ENCODE assay signal across 8 cellular contexts in the genomic region with DNA sequence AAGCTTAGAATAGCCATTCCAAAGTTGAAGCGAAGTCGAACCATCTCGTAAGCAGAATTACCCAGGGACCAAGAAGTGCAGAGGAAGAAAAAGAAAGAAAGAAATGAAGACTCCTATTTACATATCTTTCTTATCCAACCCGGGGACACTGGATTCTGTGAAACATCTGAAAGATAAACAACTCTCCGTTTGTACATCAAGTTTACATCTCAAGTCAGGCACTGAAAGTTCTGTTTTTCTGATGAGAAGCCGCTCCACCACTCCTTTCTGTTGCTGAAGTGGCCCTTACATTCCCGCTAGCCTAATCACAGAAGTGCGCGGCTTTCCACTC. TPM values are rescaled to one million over a fixed set of nuclear protein-coding genes. Genes with fewer than 3 reads are reported as not detected.
DNase-seq lines count a peak whose midpoint lies in the region; ATAC-seq and TF ChIP-seq lines count a peak whose summit lies in the region.

No MANE protein-coding gene starts in this region.

- H4K20me1 ChIP-seq in SK-N-SH (ENCODE audit: insufficient read depth) = peaks cover 14% of the 10 kb centered on the region; the same call in 1 of the 2 replicates

- TF ChIP-seq EP300 in SK-N-SH (IDR thresholded peaks at IDR 0.05; ENCODE audit: borderline replicate concordance in 1 of 2, low read depth in 1 of 2, low read length in 1 of 2) = no peak

- TF ChIP-seq CTCF in SK-N-SH (IDR thresholded peaks at IDR 0.05) (no peak), fibroblast of mammary gland (conservative IDR thresholded peaks at IDR 0.05; ENCODE audit: control insufficient read depth, insufficient read depth, low read depth, low read length) (no peak), retinal pigment epithelial cell (conservative IDR thresholded peaks at IDR 0.05; ENCODE audit: low read depth, low read length) (no peak)

- peak overlapping the region; percentile 99 for H3K27ac ChIP-seq in SK-N-SH (ENCODE audit: low read depth in 2 of 2, low read length in 1 of 2)

- POLR2A ChIA-PET in SK-N-SH (lab: Yijun Ruan, JAX) = interaction anchor here (0.6 to 1.3 kb wide), 2 partner anchors 14 to 474 kb away, joined by 3 read pairs; no protein-coding TSS in a partner anchor

- peak overlapping the region; percentile 80 to 87 for H3K4me3 ChIP-seq in SK-N-SH (ENCODE audit: low read depth in 2 of 2, low read length in 1 of 2)
- H3K4me3 ChIP-seq in fibroblast of mammary gland (ENCODE audit: control insufficient read depth, low read depth, low read length) = peak overlapping the region; percentile 97
- H3K4me3 ChIP-seq in retinal pigment epithelial cell (ENCODE audit: low read length) = peak overlapping the region; percentile 92

- H3K36me3 ChIP-seq in SK-N-SH (replicated peaks in 1 of 2; ENCODE audit: control insufficient read depth in 1 of 2, insufficient read depth in 2 of 2, low read length in 1 of 2) = peaks cover 12 to 31% of the 10 kb centered on the region in 2 experiments

- H3K4me2 ChIP-seq in SK-N-SH = peak overlapping the region; percentile 97

- H3K79me2 ChIP-seq in SK-N-SH (ENCODE audit: insufficient read depth) = peaks cover 72% of the 10 kb centered on the region

- no peaks in the 10 kb centered on the region for H3K9me3 ChIP-seq in SK-N-SH

- H3K4me1 ChIP-seq in SK-N-SH (ENCODE audit: control insufficient read depth in 1 of 2, insufficient read depth in 2 of 2, low read depth in 1 of 2, low read length in 1 of 2) = peaks cover 7 to 18% of the 10 kb centered on the region in 2 experiments; a peak in 3 of 4 replicates

- peak; percentile 2 for ATAC-seq in GM18519 (IDR thresholded peaks at IDR 0.05; ENCODE audit: low FRiP score, unreplicated experiment)

- CTCF ChIA-PET in SK-N-SH (lab: Yijun Ruan, JAX) = interaction anchor here (0.6 kb wide), 1 partner anchor 112 kb away, joined by 3 read pairs; no protein-coding TSS in a partner anchor

- TF ChIP-seq RAD21 in SK-N-SH (IDR thresholded peaks at IDR 0.05; ENCODE audit: low read length) = no peak

- H3K9me2 ChIP-seq in SK-N-SH = no peaks in the 10 kb centered on the region

- H3K27me3 ChIP-seq in SK-N-SH (ENCODE audit: insufficient read depth) = no peaks in the 10 kb centered on the region

- H3F3A ChIP-seq in SK-N-SH (replicated peaks; ENCODE audit: insufficient read depth) = peaks cover 25% of the 10 kb centered on the region

- DNase-seq in SK-N-SH (no peak), fibroblast of mammary gland (ENCODE audit: low read depth) (no peak), retinal pigment epithelial cell (ENCODE audit: low read depth) (no peak), pons (ENCODE audit: low spot score) (no peak), GM19238 (ENCODE audit: insufficient read length, low spot score) (no peak), NCI-H748 (lab: John Stamatoyannopoulos, UW; ENCODE audit: unreplicated experiment) (no peak)
- DNase-seq in activated CD4-positive, alpha-beta T cell treated with anti-CD3 and anti-CD28 coated beads for 4 hours = no peak

- WGBS in SK-N-SH (ENCODE audit: low lambda C conversion rate) = 2% methylated on average over 9 of the region's 9 CpGs

- peak overlapping the region; percentile 94 for H3K9ac ChIP-seq in SK-N-SH

- no peak overlapping the region for H2AFZ ChIP-seq in SK-N-SH (ENCODE audit: low read depth)

TF ChIP-seq in SK-N-SH, 30 proteins besides CTCF, POLR2A, EP300 and RAD21:
- TF ChIP-seq EZH2phosphoT487 (IDR thresholded peaks at IDR 0.05; ENCODE audit: borderline replicate concordance, low read depth) (no peak), YY1 (IDR thresholded peaks at IDR 0.05; ENCODE audit: low read depth) (no peak), RXRA (IDR thresholded peaks at IDR 0.05; ENCODE audit: borderline replicate concordance, low read depth) (no peak), NRF1 (IDR thresholded peaks at IDR 0.05; ENCODE audit: low read depth, low read length) (peak; percentile 46; the same call in 1 of the 2 replicates), RCOR1 (IDR thresholded peaks at IDR 0.05; ENCODE audit: low read length) (no peak), SIN3A (IDR thresholded peaks at IDR 0.05; ENCODE audit: borderline replicate concordance, low read depth, low read length) (no peak), FOSL2 (IDR thresholded peaks at IDR 0.05; ENCODE audit: borderline replicate concordance, low read depth) (peak; percentile 16; the same call in 1 of the 2 replicates)
- TF ChIP-seq, protein P1, sequence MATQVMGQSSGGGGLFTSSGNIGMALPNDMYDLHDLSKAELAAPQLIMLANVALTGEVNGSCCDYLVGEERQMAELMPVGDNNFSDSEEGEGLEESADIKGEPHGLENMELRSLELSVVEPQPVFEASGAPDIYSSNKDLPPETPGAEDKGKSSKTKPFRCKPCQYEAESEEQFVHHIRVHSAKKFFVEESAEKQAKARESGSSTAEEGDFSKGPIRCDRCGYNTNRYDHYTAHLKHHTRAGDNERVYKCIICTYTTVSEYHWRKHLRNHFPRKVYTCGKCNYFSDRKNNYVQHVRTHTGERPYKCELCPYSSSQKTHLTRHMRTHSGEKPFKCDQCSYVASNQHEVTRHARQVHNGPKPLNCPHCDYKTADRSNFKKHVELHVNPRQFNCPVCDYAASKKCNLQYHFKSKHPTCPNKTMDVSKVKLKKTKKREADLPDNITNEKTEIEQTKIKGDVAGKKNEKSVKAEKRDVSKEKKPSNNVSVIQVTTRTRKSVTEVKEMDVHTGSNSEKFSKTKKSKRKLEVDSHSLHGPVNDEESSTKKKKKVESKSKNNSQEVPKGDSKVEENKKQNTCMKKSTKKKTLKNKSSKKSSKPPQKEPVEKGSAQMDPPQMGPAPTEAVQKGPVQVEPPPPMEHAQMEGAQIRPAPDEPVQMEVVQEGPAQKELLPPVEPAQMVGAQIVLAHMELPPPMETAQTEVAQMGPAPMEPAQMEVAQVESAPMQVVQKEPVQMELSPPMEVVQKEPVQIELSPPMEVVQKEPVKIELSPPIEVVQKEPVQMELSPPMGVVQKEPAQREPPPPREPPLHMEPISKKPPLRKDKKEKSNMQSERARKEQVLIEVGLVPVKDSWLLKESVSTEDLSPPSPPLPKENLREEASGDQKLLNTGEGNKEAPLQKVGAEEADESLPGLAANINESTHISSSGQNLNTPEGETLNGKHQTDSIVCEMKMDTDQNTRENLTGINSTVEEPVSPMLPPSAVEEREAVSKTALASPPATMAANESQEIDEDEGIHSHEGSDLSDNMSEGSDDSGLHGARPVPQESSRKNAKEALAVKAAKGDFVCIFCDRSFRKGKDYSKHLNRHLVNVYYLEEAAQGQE (IDR thresholded peaks at IDR 0.05; ENCODE audit: low read depth, low read length) = no peak

RNA-seq across cellular contexts. Expression of a gene that starts 0.3 kb away (rescaled TPM):
- polyA plus RNA-seq in SK-N-SH (2012; rRNA removed) = 6.8 and 10.3 TPM in 2 replicates
- 6.8 and 6.9 TPM in 2 replicates for polyA plus RNA-seq in SK-N-SH (2012; cell fraction: cytosol; rRNA removed)
- 12.7 and 22.0 TPM in 2 replicates for polyA plus RNA-seq in SK-N-SH (2012; cell fraction: nucleus; rRNA removed)

RNA-seq across cellular contexts. Expression of a gene that starts 0.5 kb away (rescaled TPM):
- polyA plus RNA-seq in SK-N-SH (2012; rRNA removed) = 20.8 and 23.2 TPM in 2 replicates
- polyA plus RNA-seq in SK-N-SH (2012; cell fraction: cytosol; rRNA removed) = 21.3 and 23.0 TPM in 2 replicates
- polyA plus RNA-seq in SK-N-SH (2012; cell fraction: nucleus; rRNA removed) = 19.2 and 36.5 TPM in 2 replicates
